ENCODE assay signal across 1 cellular context in the genomic region with DNA sequence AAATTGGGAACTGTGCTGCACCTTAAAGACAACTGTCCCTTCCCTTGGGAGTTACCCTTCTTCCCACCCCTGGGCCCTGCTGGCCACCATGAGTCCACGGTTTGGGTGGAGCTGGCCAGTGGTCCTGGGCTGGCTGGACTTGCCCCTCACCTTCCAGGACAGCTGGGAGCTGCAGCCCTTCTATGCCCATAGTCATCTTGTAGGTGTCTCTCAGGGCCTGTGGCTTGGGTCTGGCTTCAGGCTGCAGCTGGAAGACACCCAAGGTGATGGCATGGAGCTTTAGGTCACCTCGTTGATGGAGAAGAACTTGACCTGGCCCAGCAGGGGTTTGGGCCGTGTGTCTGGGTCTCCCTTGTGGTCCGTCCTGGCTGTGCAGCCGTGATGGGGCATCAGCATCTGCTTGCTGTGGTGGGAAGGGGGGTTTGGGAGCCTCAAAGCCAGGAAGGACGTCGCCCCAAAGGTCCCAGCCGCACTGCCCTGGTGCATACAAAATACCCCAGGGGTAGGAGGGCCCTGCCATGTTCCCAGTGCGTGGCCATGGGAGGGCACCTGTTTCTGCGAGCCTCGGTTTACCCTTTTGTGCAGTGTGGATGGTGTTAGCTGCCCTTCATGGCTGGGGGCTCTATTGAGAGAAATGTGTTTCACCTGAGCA.
TF ChIP-seq lines count a peak whose summit lies in the region.

No MANE protein-coding gene starts in this region.

TF ChIP-seq in H1, 55 proteins besides CTCF, POLR2A, EP300 and RAD21:
- TF ChIP-seq CTBP2 (IDR thresholded peaks at IDR 0.05; ENCODE audit: borderline replicate concordance, insufficient read depth, insufficient read length, low read length): no peak
- TF ChIP-seq TAF7 (optimal IDR thresholded peaks at IDR 0.05; ENCODE audit: borderline replicate concordance, low read depth, low read length): no peak
- TF ChIP-seq, protein P1, sequence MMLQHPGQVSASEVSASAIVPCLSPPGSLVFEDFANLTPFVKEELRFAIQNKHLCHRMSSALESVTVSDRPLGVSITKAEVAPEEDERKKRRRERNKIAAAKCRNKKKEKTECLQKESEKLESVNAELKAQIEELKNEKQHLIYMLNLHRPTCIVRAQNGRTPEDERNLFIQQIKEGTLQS (IDR thresholded peaks at IDR 0.05; ENCODE audit: insufficient read depth, low read depth, low read length): no peak
- TF ChIP-seq BRCA1 (IDR thresholded peaks at IDR 0.05; ENCODE audit: low read depth, low read length): no peak
- TF ChIP-seq EZH2 (IDR thresholded peaks at IDR 0.05; ENCODE audit: low read depth, low read length, severe bottlenecking): no peak
